In the genomic region with DNA sequence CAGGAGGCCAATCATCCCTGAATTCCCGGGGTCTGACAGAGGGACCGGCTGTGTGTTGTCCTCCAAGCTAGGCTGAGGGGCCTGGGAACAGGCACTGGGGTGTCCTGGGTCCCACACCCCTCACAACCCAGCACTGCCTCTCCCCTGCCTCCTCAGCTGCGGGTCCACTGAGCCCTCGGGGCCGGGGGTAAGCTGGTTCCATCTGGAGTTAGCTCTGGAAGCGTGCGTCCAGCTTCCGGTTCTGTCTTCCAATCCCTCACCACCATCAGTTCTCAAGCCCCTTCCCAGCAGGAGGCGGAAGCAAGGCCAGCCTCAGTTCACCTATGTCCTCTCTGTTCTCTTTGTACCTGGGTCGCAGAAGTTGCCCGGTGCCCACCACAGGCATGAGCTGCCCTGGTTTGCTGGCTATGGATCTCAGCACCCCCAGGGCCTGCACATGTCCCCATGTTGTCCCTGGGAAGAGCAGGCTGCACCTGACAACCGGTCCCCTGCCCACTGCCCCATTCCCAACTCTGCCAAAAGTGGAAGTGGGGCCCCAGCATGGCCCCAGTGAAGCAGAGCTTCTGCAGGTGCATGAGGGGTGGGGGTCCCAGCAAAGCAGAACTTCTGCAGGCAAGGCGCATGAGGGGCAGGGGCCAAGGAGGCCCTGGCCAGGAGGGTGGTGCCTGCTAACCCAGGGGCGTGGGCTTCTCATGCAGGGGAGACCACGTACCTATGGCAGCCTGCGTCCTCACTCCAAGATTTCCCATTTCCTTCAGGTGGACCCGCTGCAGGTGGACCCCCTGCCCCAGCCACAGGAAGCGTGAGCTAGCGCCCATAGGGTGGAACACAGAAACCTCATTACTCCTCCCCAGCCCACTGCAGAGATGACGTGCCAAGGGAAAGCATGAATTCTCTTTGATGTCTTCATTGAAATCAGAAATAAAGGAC, we compare ENCODE assay signal across 26 cellular contexts.
"Had no signal": no experiment of that assay in that cellular context is flagged by ENCODE, and none has a peak within 500 bp of the region (broad histone marks: within the 10 kb centered on the region; RNA-seq: fewer than 3 reads in every experiment).

No MANE protein-coding gene starts in this region.

- H3K4me3 Mint-ChIP-seq: activated CD8-positive, alpha-beta T cell treated with anti-CD3 and anti-CD28 coated beads, Interleukin-2, amount 10 ng/mL, durations not matched to agents 7 days and 5 days; activated naive CD4-positive, alpha-beta T cell treated with anti-CD3 and anti-CD28 coated beads for 36 hours; activated naive CD8-positive, alpha-beta T cell treated with anti-CD3 and anti-CD28 coated beads for 36 hours; activated T-cell treated with anti-CD3 and anti-CD28 coated beads, Interleukin-2, amount 50 U/mL, for 24 hours; activated T-helper 1 cell treated with anti-CD3 and anti-CD28 coated beads, Interleukin-12 subunit alpha, Interleukin-12 subunit beta, Interleukin-2, Interleukin-4 antibody, amounts not matched to agents 30 ng/mL and 10 ng/mL and 1 ng/mL, durations not matched to agents 14 hours and 24 hours and 36 hours; central memory CD8-positive, alpha-beta T cell; IgD-negative memory B cell; T-helper 1 cell treated with Interleukin-12 subunit alpha and Interleukin-12 subunit beta and Interleukin-4 antibody, amounts not matched to agents 30 μg/mL and 1 μg/mL, for 36 hours had no signal

- H3K9me3 ChIP-seq: adrenal gland, body of pancreas, Peyer's patch had no signal

- H3K36me3 ChIP-seq: adrenal gland, Peyer's patch had no signal

- H3K36me3 Mint-ChIP-seq: activated naive CD8-positive, alpha-beta T cell treated with anti-CD3 and anti-CD28 coated beads for 36 hours; IgD-negative memory B cell had no signal

- H3K27me3 ChIP-seq: adrenal gland, body of pancreas, Peyer's patch had no signal

- ATAC-seq: activated CD8-positive, alpha-beta T cell treated with anti-CD3 and anti-CD28 coated beads, Interleukin-2, amount 10 ng/mL, durations not matched to agents 7 days and 5 days; body of pancreas had no signal

- H3K27ac ChIP-seq: adrenal gland, body of pancreas, Peyer's patch, RWPE1 had no signal

- H3K27ac Mint-ChIP-seq: activated CD8-positive, alpha-beta T cell treated with anti-CD3 and anti-CD28 coated beads, Interleukin-2, amount 10 ng/mL, durations not matched to agents 7 days and 5 days; activated naive CD4-positive, alpha-beta T cell treated with anti-CD3 and anti-CD28 coated beads for 36 hours; activated naive CD8-positive, alpha-beta T cell treated with anti-CD3 and anti-CD28 coated beads for 36 hours; activated T-cell treated with anti-CD3 and anti-CD28 coated beads, Interleukin-2, amount 50 U/mL, for 24 hours; activated T-helper 1 cell treated with anti-CD3 and anti-CD28 coated beads, Interleukin-12 subunit alpha, Interleukin-12 subunit beta, Interleukin-2, Interleukin-4 antibody, amounts not matched to agents 30 ng/mL and 10 ng/mL and 1 ng/mL, durations not matched to agents 14 hours and 24 hours and 36 hours; IgD-negative memory B cell; T-helper 1 cell treated with Interleukin-12 subunit alpha and Interleukin-12 subunit beta and Interleukin-4 antibody, amounts not matched to agents 30 μg/mL and 1 μg/mL, for 36 hours had no signal

- H3K4me1 Mint-ChIP-seq: central memory CD8-positive, alpha-beta T cell had no signal

- DNase-seq: activated CD4-positive, alpha-beta T cell treated with anti-CD3 and anti-CD28 coated beads for 48 hours; activated CD4-positive, alpha-beta T cell treated with anti-CD3 and anti-CD28 coated beads, Interleukin-2, amount 50 U/mL, for 4 hours; activated CD4-positive, CD25-positive, alpha-beta regulatory T cell treated with anti-CD3 and anti-CD28 coated beads, Interleukin-2, amount 50 U/mL, for 72 hours; activated CD8-positive, alpha-beta T cell treated with anti-CD3 and anti-CD28 coated beads, Interleukin-2, amount 10 ng/mL, durations not matched to agents 7 days and 5 days; activated effector memory CD4-positive, alpha-beta T cell treated with anti-CD3 and anti-CD28 coated beads, Interleukin-2, amount 50 U/mL, for 16 hours; activated naive CD4-positive, alpha-beta T cell treated with anti-CD3 and anti-CD28 coated beads for 36 hours; activated naive CD8-positive, alpha-beta T cell treated with anti-CD3 and anti-CD28 coated beads for 36 hours; activated T-cell treated with anti-CD3 and anti-CD28 coated beads, Interleukin-2, amount 50 U/mL, for 24 hours; adrenal gland; anterior cingulate cortex; body of pancreas; KG1; MV-4-11; NCI-H1092 treated with DMSO at 0.1 percent for 48 hours; NCI-H1417 treated with DMSO at 0.1 percent for 48 hours; NCI-H1694; NCI-H2029 treated with DMSO at 0.1 percent for 48 hours; NCI-H510A treated with DMSO at 0.1 percent for 48 hours; NCI-H69; SHP77 treated with DMSO at 0.1 percent for 48 hours had no signal

- H3K4me3 ChIP-seq: adrenal gland, body of pancreas, Peyer's patch had no signal

- H3K9me3 Mint-ChIP-seq: activated naive CD4-positive, alpha-beta T cell treated with anti-CD3 and anti-CD28 coated beads for 36 hours; activated naive CD8-positive, alpha-beta T cell treated with anti-CD3 and anti-CD28 coated beads for 36 hours; activated T-cell treated with anti-CD3 and anti-CD28 coated beads, Interleukin-2, amount 50 U/mL, for 24 hours; central memory CD8-positive, alpha-beta T cell; IgD-negative memory B cell had no signal
